In genomic region chr14:95195031-95195430, GRCh38 we compare ENCODE assay signal across 13 cellular contexts. TPM values are rescaled to one million over a fixed set of nuclear protein-coding genes. Genes with fewer than 3 reads are reported as not detected.
A peak's percentile ranks its signal among the peaks of the same experiment; 100 is the strongest.
DNase-seq lines count a peak whose midpoint lies in the region; ATAC-seq, FAIRE-seq and TF ChIP-seq lines count a peak whose summit lies in the region.
"Had no signal": no experiment of that assay in that cellular context is flagged by ENCODE, and none has a peak within 500 bp of the region (broad histone marks: within the 10 kb centered on the region; RNA-seq: fewer than 3 reads in every experiment).

No MANE protein-coding gene starts in this region.

- no peak for TF ChIP-seq POLR2A in H54 (IDR thresholded peaks at IDR 0.05; ENCODE audit: low read depth, low read length)

- H3K27ac Mint-ChIP-seq in dendritic cell treated with granulocyte-macrophage colony-stimulating factor and Interleukin-4, amounts not matched to agents 40 ng/mL and 50 ng/mL, for 4 days = peak overlapping the region; percentile 4
- peak overlapping the region; percentile 26 for H3K27ac Mint-ChIP-seq in nephron progenitor cell
- H3K27ac Mint-ChIP-seq: CD4-positive, alpha-beta memory T cell had no signal

- no peaks in the 10 kb centered on the region for H3K27me3 Mint-ChIP-seq in dendritic cell treated with granulocyte-macrophage colony-stimulating factor and Interleukin-4, amounts not matched to agents 40 ng/mL and 50 ng/mL, for 4 days
- H3K27me3 Mint-ChIP-seq in nephron progenitor cell (ENCODE audit: low read depth, poor library complexity) = peaks cover 4% of the 10 kb centered on the region

- ATAC-seq in GM18517 (IDR thresholded peaks at IDR 0.05; ENCODE audit: unreplicated experiment) = no peak

- FAIRE-seq in H54 (lab: Jason Lieb, UNC) = no peak
- FAIRE-seq: A204.1 had no signal

- H3K9me3 Mint-ChIP-seq in dendritic cell treated with granulocyte-macrophage colony-stimulating factor and Interleukin-4, amounts not matched to agents 40 ng/mL and 50 ng/mL, for 4 days = no peaks in the 10 kb centered on the region
- no peaks in the 10 kb centered on the region for H3K9me3 Mint-ChIP-seq in nephron progenitor cell
- H3K9me3 Mint-ChIP-seq: CD4-positive, alpha-beta memory T cell had no signal

- DNase-seq in NCI-H524 treated with DMSO at 0.1 percent for 48 hours (lab: John Stamatoyannopoulos, UW) (peak; percentile 51), nephron progenitor cell (no peak), DMS79 (lab: John Stamatoyannopoulos, UW) (no peak), H54 (ENCODE audit: insufficient read length, low spot score) (no peak), mucosa of gallbladder (ENCODE audit: low spot score) (no peak)
- DNase-seq: BE2C; CD4-positive, alpha-beta memory T cell; DMS53; H7; IMR-90 had no signal

- peaks cover 40% of the 10 kb centered on the region for H3K36me3 Mint-ChIP-seq in dendritic cell treated with granulocyte-macrophage colony-stimulating factor and Interleukin-4, amounts not matched to agents 40 ng/mL and 50 ng/mL, for 4 days (ENCODE audit: low read depth)
- no peaks in the 10 kb centered on the region for H3K36me3 Mint-ChIP-seq in nephron progenitor cell (ENCODE audit: low read depth)
- H3K36me3 Mint-ChIP-seq: CD4-positive, alpha-beta memory T cell had no signal

- intact Hi-C loops in dendritic cell treated with granulocyte-macrophage colony-stimulating factor and Interleukin-4, amounts not matched to agents 40 ng/mL and 50 ng/mL, for 4 days (cut with micrococcal nuclease) = loop anchor here (5.0 kb wide), 1 partner anchor 43 kb away; no protein-coding TSS in a partner anchor

- TF ChIP-seq CTCF in nephron progenitor cell (IDR thresholded peaks at IDR 0.05) = no peak

- H3K4me1 Mint-ChIP-seq in dendritic cell treated with granulocyte-macrophage colony-stimulating factor and Interleukin-4, amounts not matched to agents 40 ng/mL and 50 ng/mL, for 4 days (ENCODE audit: low read depth) = peaks cover 30% of the 10 kb centered on the region
- H3K4me1 Mint-ChIP-seq in nephron progenitor cell = peaks cover 26% of the 10 kb centered on the region

- no peak overlapping the region for H3K4me3 Mint-ChIP-seq in dendritic cell treated with granulocyte-macrophage colony-stimulating factor and Interleukin-4, amounts not matched to agents 40 ng/mL and 50 ng/mL, for 4 days
- H3K4me3 Mint-ChIP-seq in nephron progenitor cell = no peak overlapping the region
- H3K4me3 Mint-ChIP-seq: CD4-positive, alpha-beta memory T cell had no signal

RNA-seq across cellular contexts. Expression of gene DICER1, which starts 37.7 kb away (rescaled TPM):
- 49.3 TPM for total RNA-seq in mucosa of gallbladder
